In genomic region chr13:85597790-85598500, GRCh38 we compare ENCODE assay signal across 17 cellular contexts.
"Had no signal": no experiment of that assay in that cellular context is flagged by ENCODE, and none has a peak within 500 bp of the region (broad histone marks: within the 10 kb centered on the region; RNA-seq: fewer than 3 reads in every experiment).

No MANE protein-coding gene starts in this region.

- H3K4me3 ChIP-seq: colonic mucosa, mucosa of descending colon, spleen had no signal

- H3K9me3 ChIP-seq: colonic mucosa, mucosa of descending colon had no signal

- H3K4me1 ChIP-seq: colonic mucosa, spleen had no signal

- H3K36me3 ChIP-seq: colonic mucosa, spleen had no signal

- DNase-seq: activated CD4-positive, alpha-beta T cell treated with anti-CD3 and anti-CD28 coated beads, Interleukin-2, amount 50 U/mL, for 4 hours; activated CD4-positive, CD25-positive, alpha-beta regulatory T cell treated with anti-CD3 and anti-CD28 coated beads, Interleukin-2, amount 50 U/mL, for 72 hours; activated gamma-delta T cell; activated naive CD8-positive, alpha-beta T cell treated with anti-CD3 and anti-CD28 coated beads, Interleukin-2, amount 10 ng/mL, durations not matched to agents 7 days and 5 days; activated T-cell treated with anti-CD3 and anti-CD28 coated beads, Interleukin-2, amount 50 U/mL, for 1 hour; anterior cingulate cortex; colonic mucosa; glutamatergic neuron; mucosa of descending colon; natural killer cell; nucleus accumbens; right cardiac atrium; spleen; stimulated activated CD4-positive, alpha-beta T cell treated with anti-CD3 and anti-CD28 coated beads, Interleukin-2, amount 100 ng/mL, for 24 hours; stimulated activated naive CD4-positive, alpha-beta T cell; substantia nigra; T-helper 2 cell had no signal

- H3K27me3 ChIP-seq: colonic mucosa, spleen had no signal

- H3K27ac ChIP-seq: colonic mucosa, spleen had no signal
